In the genomic region with DNA sequence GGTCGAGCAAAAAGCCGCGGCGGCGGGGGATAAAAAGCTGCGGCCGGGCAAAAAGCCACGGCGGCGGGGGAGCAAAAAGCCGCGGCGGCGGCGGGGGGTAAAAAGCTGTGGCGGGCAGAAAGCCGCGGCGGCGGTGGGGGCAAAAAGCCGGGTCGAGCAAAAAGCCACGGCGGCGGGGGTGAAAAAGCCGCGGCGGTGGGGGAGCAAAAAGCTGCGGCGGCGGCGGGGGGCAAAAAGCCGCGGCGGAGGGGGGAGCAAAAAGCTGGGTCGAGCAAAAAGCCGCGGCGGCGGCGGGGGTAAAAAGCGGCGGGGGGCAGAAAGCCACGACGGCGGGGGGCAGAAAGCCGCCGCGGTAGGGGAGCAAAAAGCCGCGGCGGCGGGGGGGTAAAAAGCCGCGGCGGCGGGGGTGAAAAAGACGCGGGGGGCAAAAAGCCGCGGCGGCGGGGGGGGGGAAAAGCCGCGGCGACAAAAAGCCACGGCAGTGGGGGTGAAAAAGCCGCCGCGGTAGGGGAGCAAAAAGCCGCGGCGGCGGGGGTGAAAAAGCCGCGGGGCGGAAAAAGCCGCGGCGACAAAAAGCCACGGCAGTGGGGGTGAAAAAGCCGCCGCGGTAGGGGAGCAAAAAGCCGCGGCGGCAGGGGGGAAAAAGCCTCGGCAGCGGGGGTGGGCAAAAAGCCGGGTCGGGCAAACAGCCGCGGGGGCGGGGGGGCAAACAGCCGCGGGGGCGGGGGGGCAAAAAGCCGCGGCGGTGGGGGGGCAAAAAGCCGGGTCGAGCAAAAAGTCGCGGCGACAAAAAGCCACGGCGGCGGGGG, we compare ENCODE assay signal across 8 cellular contexts.
DNase-seq lines count a peak whose midpoint lies in the region; ATAC-seq and TF ChIP-seq lines count a peak whose summit lies in the region.
"Not testable (repeated sequence)": the region's sequence is repeated elsewhere in the genome, so short reads cannot be mapped to it uniquely, and the experiment has no call there.

No MANE protein-coding gene starts in this region.

- not testable (repeated sequence) for TF ChIP-seq POLR2A in testis (IDR thresholded peaks at IDR 0.05)

- intact Hi-C loops in CD8-positive, alpha-beta T cell (cut with DNase I, micrococcal nuclease); testis (cut with DNase I; ENCODE audit: low total_unique reads): not testable (repeated sequence)

- not testable (repeated sequence) for H3K27me3 ChIP-seq in CD8-positive, alpha-beta T cell (ENCODE audit: insufficient read depth, low read length); MG63; brain microvascular endothelial cell (replicated peaks); mucosa of rectum (ENCODE audit: control insufficient read depth in 2 of 2, insufficient read depth in 2 of 2, low read length in 2 of 2); testis

- not testable (repeated sequence) for H3K9me3 ChIP-seq in CD8-positive, alpha-beta T cell (ENCODE audit: low read length); MG63; mucosa of rectum (ENCODE audit: control insufficient read depth in 2 of 2, low read length in 2 of 2); testis

- CTCF ChIA-PET in CD8-positive, alpha-beta T cell (lab: Charles Lee), result not testable (repeated sequence)

- H3K9me3 Mint-ChIP-seq in CD8-positive, alpha-beta T cell, result not testable (repeated sequence)

- H3K4me3 ChIP-seq in CD8-positive, alpha-beta T cell (ENCODE audit: low read depth, low read length); mucosa of rectum (ENCODE audit: low read length in 2 of 2): not testable (repeated sequence)
- H3K4me3 ChIP-seq in MG63 (peak overlapping the region; percentile 35), brain microvascular endothelial cell (ENCODE audit: low read depth, low read length) (peak overlapping the region; percentile 32), fibroblast of mammary gland (ENCODE audit: control insufficient read depth, low read depth, low read length) (peak overlapping the region; percentile 12), testis (peak overlapping the region; percentile 23 to 31)

- DNase-seq in CD8-positive, alpha-beta T cell, result peak in 4 of 7 experiments; percentile 7 to 48 (median 18)
- not testable (repeated sequence) for DNase-seq in MG63; brain microvascular endothelial cell; fibroblast of mammary gland (ENCODE audit: low read depth); testis
- DNase-seq in activated CD8-positive, alpha-beta memory T cell treated with anti-CD3 and anti-CD28 coated beads, Interleukin-2, amount 50 U/mL, for 48 hours, result peak; percentile 49
- DNase-seq in retina, result peak; percentile 2

- not testable (repeated sequence) for ATAC-seq in CD8-positive, alpha-beta T cell

- H3K4me1 Mint-ChIP-seq in CD8-positive, alpha-beta T cell (ENCODE audit: low read depth), result not testable (repeated sequence)

- not testable (repeated sequence) for H3K4me1 ChIP-seq in CD8-positive, alpha-beta T cell (ENCODE audit: insufficient read depth, low read length); mucosa of rectum (ENCODE audit: control insufficient read depth in 2 of 2, insufficient read depth in 2 of 2, low read length in 2 of 2); testis

- not testable (repeated sequence) for H3K4me3 Mint-ChIP-seq in CD8-positive, alpha-beta T cell

- POLR2A ChIA-PET in CD8-positive, alpha-beta T cell (lab: Charles Lee), result not testable (repeated sequence)

- 1 to 2% methylated on average over 9 to 12 of the region's 108 CpGs for WGBS in testis, 2 donors

- in situ Hi-C loops in brain microvascular endothelial cell (cut with HindIII; ENCODE audit: low pct_ligation_motif_present, low sequenced_read_pairs), result not testable (repeated sequence)

- H3K27ac ChIP-seq in CD8-positive, alpha-beta T cell (ENCODE audit: low read depth, low read length); brain microvascular endothelial cell; testis: not testable (repeated sequence)
- H3K27ac ChIP-seq in mucosa of rectum (ENCODE audit: low read depth in 2 of 2, low read length in 2 of 2), result peak overlapping the region; percentile 48 to 55

- not testable (repeated sequence) for H3K27ac Mint-ChIP-seq in CD8-positive, alpha-beta T cell

- not testable (repeated sequence) for H3K9ac ChIP-seq in mucosa of rectum (ENCODE audit: low read depth in 1 of 2, low read length in 2 of 2)

- H3K27me3 Mint-ChIP-seq in CD8-positive, alpha-beta T cell (ENCODE audit: low read depth), result not testable (repeated sequence)

- not testable (repeated sequence) for TF ChIP-seq CTCF in CD8-positive, alpha-beta T cell (IDR thresholded peaks at IDR 0.05); brain microvascular endothelial cell (IDR thresholded peaks at IDR 0.05; ENCODE audit: low read depth, low read length, missing control alignments); fibroblast of mammary gland (conservative IDR thresholded peaks at IDR 0.05; ENCODE audit: control insufficient read depth, insufficient read depth, low read depth, low read length); testis (IDR thresholded peaks at IDR 0.05)

- H3K36me3 ChIP-seq in CD8-positive, alpha-beta T cell (ENCODE audit: insufficient read depth, low read length); MG63; brain microvascular endothelial cell (replicated peaks); mucosa of rectum (ENCODE audit: control insufficient read depth in 2 of 2, insufficient read depth in 2 of 2, low read length in 2 of 2); testis (ENCODE audit: low read depth, missing control alignments): not testable (repeated sequence)

- H3K36me3 Mint-ChIP-seq in CD8-positive, alpha-beta T cell, result not testable (repeated sequence)
